ENCODE assay signal across 10 cellular contexts in genomic region chr13:50892162-50892944, GRCh38. TPM values are rescaled to one million over a fixed set of nuclear protein-coding genes. Genes with fewer than 3 reads are reported as not detected.
DNase-seq lines count a peak whose midpoint lies in the region; ATAC-seq and TF ChIP-seq lines count a peak whose summit lies in the region.
"Had no signal": no experiment of that assay in that cellular context is flagged by ENCODE, and none has a peak within 500 bp of the region (broad histone marks: within the 10 kb centered on the region; RNA-seq: fewer than 3 reads in every experiment).

No MANE protein-coding gene starts in this region.

- no peak overlapping the region for H3K27ac ChIP-seq in substantia nigra (ENCODE audit: low read depth, low read length, poor library complexity, severe bottlenecking)

- H3K4me1 Mint-ChIP-seq in IgD-negative memory B cell: peaks cover 39 to 63% (median 56%) of the 10 kb centered on the region in 3 donors
- peaks cover 28% of the 10 kb centered on the region for H3K4me1 Mint-ChIP-seq in activated CD8-positive, alpha-beta T cell treated with anti-CD3 and anti-CD28 coated beads for 36 hours (ENCODE audit: low read depth)
- peaks cover 29% of the 10 kb centered on the region for H3K4me1 Mint-ChIP-seq in nephron

- intact Hi-C loops in activated CD8-positive, alpha-beta T cell treated with anti-CD3 and anti-CD28 coated beads for 36 hours (cut with micrococcal nuclease): no loop called here

- TF ChIP-seq CTCF in activated CD8-positive, alpha-beta T cell treated with anti-CD3 and anti-CD28 coated beads for 36 hours (IDR thresholded peaks at IDR 0.05): no peak
- no peak for TF ChIP-seq CTCF in nephron (IDR thresholded peaks at IDR 0.05; ENCODE audit: unreplicated experiment in 3 of 3)

- ATAC-seq in GM18498 (IDR thresholded peaks at IDR 0.05; ENCODE audit: unreplicated experiment) (peak; percentile 39), HG02763 (IDR thresholded peaks at IDR 0.05; ENCODE audit: unreplicated experiment) (no peak)
- peak; percentile 61 for ATAC-seq in activated CD8-positive, alpha-beta T cell treated with anti-CD3 and anti-CD28 coated beads for 36 hours

- H3K36me3 Mint-ChIP-seq in IgD-negative memory B cell: no peaks in the 10 kb centered on the region
- H3K36me3 Mint-ChIP-seq in activated CD8-positive, alpha-beta T cell treated with anti-CD3 and anti-CD28 coated beads for 36 hours (ENCODE audit: low read depth): peaks cover 7% of the 10 kb centered on the region
- no peaks in the 10 kb centered on the region for H3K36me3 Mint-ChIP-seq in nephron (ENCODE audit: low read depth)

- POLR2A ChIA-PET in activated CD8-positive, alpha-beta T cell treated with anti-CD3 and anti-CD28 coated beads for 36 hours (lab: Charles Lee): interaction anchor here (0.6 to 5.8 kb wide), 9 partner anchors 11 to 924 kb away, joined by 3 to 55 read pairs (median 3); partner anchors contain the start of genes RNASEH2B and TRIM13

- H3K27me3 Mint-ChIP-seq in IgD-negative memory B cell (no peaks in the 10 kb centered on the region), nephron (ENCODE audit: low read depth) (no peaks in the 10 kb centered on the region)
- no peaks in the 10 kb centered on the region for H3K27me3 Mint-ChIP-seq in activated CD8-positive, alpha-beta T cell treated with anti-CD3 and anti-CD28 coated beads for 36 hours

- H3K9me3 Mint-ChIP-seq in IgD-negative memory B cell (peaks cover 0 to 2% (median 2%) of the 10 kb centered on the region in 3 donors), nephron (no peaks in the 10 kb centered on the region)
- peaks cover 6% of the 10 kb centered on the region for H3K9me3 Mint-ChIP-seq in activated CD8-positive, alpha-beta T cell treated with anti-CD3 and anti-CD28 coated beads for 36 hours

- H3K4me3 Mint-ChIP-seq in IgD-negative memory B cell (peak overlapping the region; percentile 72 to 97 (median 82)), nephron (peak overlapping the region in 1 of 3 experiments; percentile 27)
- H3K4me3 Mint-ChIP-seq in activated CD8-positive, alpha-beta T cell treated with anti-CD3 and anti-CD28 coated beads for 36 hours: peak overlapping the region; percentile 67

- CTCF ChIA-PET in activated CD8-positive, alpha-beta T cell treated with anti-CD3 and anti-CD28 coated beads for 36 hours (lab: Charles Lee): interaction anchor here (1.0 to 6.3 kb wide), 6 partner anchors 12 to 894 kb away, joined by 3 to 78 read pairs (median 3); partner anchors contain the start of gene RNASEH2B

- DNase-seq in activated CD8-positive, alpha-beta T cell treated with anti-CD3 and anti-CD28 coated beads for 36 hours: peak; percentile 59
- DNase-seq in substantia nigra (lab: John Stamatoyannopoulos, UW): no peak
- DNase-seq in SW480 (ENCODE audit: low spot score): no peak
- DNase-seq in NCI-H1417 treated with DMSO at 0.1 percent for 48 hours (lab: John Stamatoyannopoulos, UW): no peak
- DNase-seq: NCI-H1048 had no signal

- H3K27ac Mint-ChIP-seq in IgD-negative memory B cell (peak overlapping the region; percentile 79 to 98 (median 81)), nephron (peak overlapping the region; percentile 50 to 96 (median 72))
- H3K27ac Mint-ChIP-seq in activated CD8-positive, alpha-beta T cell treated with anti-CD3 and anti-CD28 coated beads for 36 hours: peak overlapping the region; percentile 96

RNA-seq across cellular contexts. Expression of gene RNASEH2B, which starts 17.2 kb away (rescaled TPM):
- polyA plus RNA-seq in IgD-negative memory B cell: 189 TPM
- 10 to 100 TPM; 63.5 to 69.4 TPM for total RNA-seq in activated CD8-positive, alpha-beta T cell treated with anti-CD3 and anti-CD28 coated beads for 36 hours

RNA-seq across cellular contexts. Expression of gene DLEU7, which starts 48.9 kb away (rescaled TPM):
- not detected for polyA plus RNA-seq in IgD-negative memory B cell
- not detected for total RNA-seq in activated CD8-positive, alpha-beta T cell treated with anti-CD3 and anti-CD28 coated beads for 36 hours
- total RNA-seq: fibroblast of villous mesenchyme had no signal
